ENCODE assay signal across 8 cellular contexts in the genomic region with DNA sequence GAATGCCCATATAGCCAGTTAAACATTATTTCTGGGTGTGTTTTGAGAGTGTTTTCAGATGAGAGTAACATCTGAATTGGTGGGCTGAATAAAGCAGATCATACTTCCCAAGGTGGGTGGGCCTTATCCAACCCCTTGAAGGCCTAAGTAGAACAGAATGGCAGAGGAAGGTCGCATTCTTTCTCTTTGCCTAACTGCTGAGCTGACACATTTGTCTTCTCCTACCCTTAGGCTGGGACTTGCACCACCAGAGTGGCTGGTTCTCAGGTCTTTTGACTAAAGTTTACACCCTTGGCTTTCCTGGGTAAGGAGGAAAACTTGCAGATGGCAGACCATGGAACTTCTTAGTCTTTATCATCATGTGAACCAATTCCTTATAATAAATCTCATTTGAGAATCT.
"Had no signal": no experiment of that assay in that cellular context is flagged by ENCODE, and none has a peak within 500 bp of the region (broad histone marks: within the 10 kb centered on the region; RNA-seq: fewer than 3 reads in every experiment).

No MANE protein-coding gene starts in this region.

- H3K4me1 Mint-ChIP-seq: GM23338 had no signal

- H3K27ac Mint-ChIP-seq: GM23338, H9 had no signal

- ATAC-seq: GM23338 had no signal

- DNase-seq: H9, HCEC 1CT, IMR-90, KG1 had no signal

- H3K9me3 Mint-ChIP-seq: GM23338 had no signal

- H3K4me2 ChIP-seq: GM23338 had no signal

- H3K27ac ChIP-seq: HL-60 had no signal

- H3K4me3 Mint-ChIP-seq: GM23338, H9 had no signal

- H3K4me3 ChIP-seq: GM23338 had no signal

- FAIRE-seq: H1, H54 had no signal
